Comparison of ENCODE assay signal across 1 cellular context in genomic region chr11:72766152-72766902, GRCh38.
TF ChIP-seq lines count a peak whose summit lies in the region.

No MANE protein-coding gene starts in this region.

TF ChIP-seq in HepG2, 621 proteins besides CTCF, POLR2A, EP300 and RAD21 (continued from another document and continues in another):
- TF ChIP-seq ZNF597 (CRISPR knock-in tag; IDR thresholded peaks at IDR 0.05) (no peak), HNRNPH1 (optimal IDR thresholded peaks at IDR 0.05; ENCODE audit: low read depth, low read length) (no peak), NR2F2 (IDR thresholded peaks at IDR 0.05; ENCODE audit: borderline replicate concordance, low read depth) (peak; percentile 68; the same call in 1 of the 2 replicates), MIXL1 (CRISPR knock-in tag; IDR thresholded peaks at IDR 0.05) (peak; percentile 33; the same call in 1 of the 2 replicates), ZNF570 (CRISPR knock-in tag; IDR thresholded peaks at IDR 0.05; ENCODE audit: borderline replicate concordance) (no peak), SP4 (CRISPR knock-in tag; IDR thresholded peaks at IDR 0.05) (peak; percentile 56; the same call in 1 of the 2 replicates), DPF2 (CRISPR knock-in tag; IDR thresholded peaks at IDR 0.05; ENCODE audit: borderline replicate concordance, low read depth) (peak; percentile 91), RFX5 (IDR thresholded peaks at IDR 0.05; ENCODE audit: low read depth, low read length) (no peak), ZBED4 (CRISPR knock-in tag; IDR thresholded peaks at IDR 0.05; ENCODE audit: borderline replicate concordance) (peak; percentile 67; the same call in 1 of the 2 replicates), PHF5A (CRISPR knock-in tag; IDR thresholded peaks at IDR 0.05; ENCODE audit: low read depth, unreplicated experiment) (peak; percentile 65), ZSCAN20 (CRISPR knock-in tag; IDR thresholded peaks at IDR 0.05; ENCODE audit: borderline replicate concordance) (no peak), GTF3A (CRISPR knock-in tag; conservative IDR thresholded peaks at IDR 0.05) (no peak), POGZ (CRISPR knock-in tag; IDR thresholded peaks at IDR 0.05) (no peak), ZNF331 (CRISPR knock-in tag; IDR thresholded peaks at IDR 0.05) (peak; percentile 61; the same call in 1 of the 2 replicates), MXD4 (CRISPR knock-in tag; IDR thresholded peaks at IDR 0.05) (peak; percentile 63; the same call in 1 of the 2 replicates), HOXA3 (CRISPR knock-in tag; IDR thresholded peaks at IDR 0.05) (peak; percentile 87), THAP9 (CRISPR knock-in tag; IDR thresholded peaks at IDR 0.05; ENCODE audit: borderline replicate concordance) (peak; percentile 72; the same call in 1 of the 2 replicates), CHD4 (IDR thresholded peaks at IDR 0.05; ENCODE audit: borderline replicate concordance, low read length) (no peak; the same call in none of the 2 replicates), THAP11 (CRISPR knock-in tag; IDR thresholded peaks at IDR 0.05) (peak; percentile 78), ELF3 (CRISPR knock-in tag; IDR thresholded peaks at IDR 0.05) (peak; percentile 59), ZNF567 (CRISPR knock-in tag; IDR thresholded peaks at IDR 0.05; ENCODE audit: borderline replicate concordance) (0 out of 2 replicates have a peak, but pooled peaks have one; percentile 69), ZBTB7B (CRISPR knock-in tag; IDR thresholded peaks at IDR 0.05) (peak; percentile 98), E2F1 (CRISPR knock-in tag; IDR thresholded peaks at IDR 0.05) (no peak), ZBTB7A (CRISPR knock-in tag; IDR thresholded peaks at IDR 0.05) (peak; percentile 77; the same call in 1 of the 2 replicates), RCOR2 (CRISPR knock-in tag; IDR thresholded peaks at IDR 0.05) (peak; percentile 70; the same call in 1 of the 2 replicates), ZNF296 (CRISPR knock-in tag; conservative IDR thresholded peaks at IDR 0.05) (peak; percentile 89; the same call in 1 of the 2 replicates), PRDM4 (CRISPR knock-in tag; IDR thresholded peaks at IDR 0.05; ENCODE audit: borderline replicate concordance) (no peak), ZNF598 (CRISPR knock-in tag; IDR thresholded peaks at IDR 0.05; ENCODE audit: borderline replicate concordance) (peak; percentile 71; the same call in 1 of the 2 replicates), ZNF792 (CRISPR knock-in tag; IDR thresholded peaks at IDR 0.05) (peak; percentile 97), ZNF263 (CRISPR knock-in tag; IDR thresholded peaks at IDR 0.05) (no peak), HINFP (CRISPR knock-in tag; IDR thresholded peaks at IDR 0.05; ENCODE audit: low read depth) (0 out of 2 replicates have a peak, but pooled peaks have one; percentile 48), NRL (CRISPR knock-in tag; IDR thresholded peaks at IDR 0.05; ENCODE audit: borderline replicate concordance) (0 out of 2 replicates have a peak, but pooled peaks have one; percentile 48), FOXM1 (CRISPR knock-in tag; IDR thresholded peaks at IDR 0.05) (no peak), ZNF782 (CRISPR knock-in tag; IDR thresholded peaks at IDR 0.05; ENCODE audit: borderline replicate concordance) (no peak; the same call in 1 of the 2 replicates), SMAD1 (CRISPR knock-in tag; IDR thresholded peaks at IDR 0.05; ENCODE audit: borderline replicate concordance, low read depth) (peak; percentile 53; the same call in 1 of the 2 replicates), NCOR1 (IDR thresholded peaks at IDR 0.05; ENCODE audit: borderline replicate concordance, low read length) (peak; percentile 73), ZNF446 (CRISPR knock-in tag; IDR thresholded peaks at IDR 0.05) (no peak), ZSCAN31 (CRISPR knock-in tag; IDR thresholded peaks at IDR 0.05; ENCODE audit: low read depth) (peak; percentile 68; the same call in 1 of the 2 replicates), KLF11 (CRISPR knock-in tag; IDR thresholded peaks at IDR 0.05) (peak; percentile 46; the same call in 1 of the 2 replicates), MIER3 (CRISPR knock-in tag; IDR thresholded peaks at IDR 0.05; ENCODE audit: borderline replicate concordance) (peak; percentile 72; the same call in 1 of the 2 replicates), KDM5A (IDR thresholded peaks at IDR 0.05; ENCODE audit: borderline replicate concordance, low read length) (peak; percentile 38; the same call in 1 of the 2 replicates), CHCHD3 (CRISPR knock-in tag; IDR thresholded peaks at IDR 0.05) (peak; percentile 70), PRDM10 (CRISPR knock-in tag; IDR thresholded peaks at IDR 0.05; ENCODE audit: low read depth) (0 out of 2 replicates have a peak, but pooled peaks have one; percentile 69), MLX (CRISPR knock-in tag; IDR thresholded peaks at IDR 0.05) (peak; percentile 61)
